In the genomic region with DNA sequence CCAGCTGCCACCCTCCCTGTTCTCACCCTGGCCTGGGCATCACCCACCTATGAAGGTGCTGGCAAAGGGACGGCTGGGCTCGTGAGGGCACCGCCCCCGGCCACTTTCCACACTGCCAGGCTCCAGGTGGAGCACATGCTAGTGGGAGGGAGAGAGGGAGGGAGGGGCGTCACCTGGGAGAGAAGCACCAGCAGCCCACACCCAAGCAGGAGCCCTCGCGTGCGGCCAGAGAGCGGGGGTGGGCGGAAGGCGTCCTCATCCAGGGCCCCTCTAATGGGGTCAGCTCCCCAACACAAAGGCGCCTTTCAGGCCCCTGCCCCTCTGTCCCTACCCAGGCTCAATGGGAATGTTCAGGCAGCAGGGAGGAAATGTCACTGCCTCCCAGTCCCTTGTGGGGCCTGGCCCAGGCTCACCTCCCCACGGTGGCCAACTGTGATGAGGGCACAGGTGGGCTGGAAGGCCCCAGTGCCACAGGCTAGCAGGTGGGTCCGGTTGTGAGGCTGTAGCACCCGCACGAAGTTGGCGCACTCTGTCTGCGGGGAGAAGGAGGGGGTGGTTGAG, we compare ENCODE assay signal across 25 cellular contexts. TPM values are rescaled to one million over a fixed set of nuclear protein-coding genes. Genes with fewer than 3 reads are reported as not detected.
"Had no signal": no experiment of that assay in that cellular context is flagged by ENCODE, and none has a peak within 500 bp of the region (broad histone marks: within the 10 kb centered on the region; RNA-seq: fewer than 3 reads in every experiment).

No MANE protein-coding gene starts in this region.

- H3K4me3 ChIP-seq: smooth muscle cell, thoracic aorta had no signal

- H3K4me3 Mint-ChIP-seq: activated naive CD4-positive, alpha-beta T cell treated with anti-CD3 and anti-CD28 coated beads, Interleukin-2, amount 10 ng/mL, durations not matched to agents 7 days and 5 days; activated T-cell treated with anti-CD3 and anti-CD28 coated beads, Interleukin-2, amount 50 U/mL, for 24 hours; brain; memory B cell; nephron progenitor cell; stimulated activated naive B cell treated with anti-CD40 and anti-IgM and Interleukin-4, amounts not matched to agents 10 μg/mL and 1 μg/mL and 100 μg/mL, for 72 hours had no signal

- H3K9me3 ChIP-seq: thoracic aorta had no signal

- H3K4me2 ChIP-seq: smooth muscle cell had no signal

- ATAC-seq: sciatic nerve; stimulated activated naive B cell treated with anti-CD40 and anti-IgM and Interleukin-4, amounts not matched to agents 10 μg/mL and 1 μg/mL and 100 μg/mL, for 72 hours had no signal

- H3K27ac Mint-ChIP-seq: activated naive CD4-positive, alpha-beta T cell treated with anti-CD3 and anti-CD28 coated beads, Interleukin-2, amount 10 ng/mL, durations not matched to agents 7 days and 5 days; activated T-cell treated with anti-CD3 and anti-CD28 coated beads, Interleukin-2, amount 50 U/mL, for 24 hours; activated T-helper 2 cell treated with anti-CD3 and anti-CD28 coated beads, Interferon-gamma antibody, Interleukin-2, Interleukin-4, amounts not matched to agents 10 μg/mL and 5 μg/mL and 100 μg/mL, durations not matched to agents 14 hours and 24 hours and 36 hours; memory B cell; nephron progenitor cell; stimulated activated naive B cell treated with anti-CD40 and anti-IgM and Interleukin-4, amounts not matched to agents 10 μg/mL and 1 μg/mL and 100 μg/mL, for 72 hours had no signal

- H3K27me3 Mint-ChIP-seq: activated T-cell treated with anti-CD3 and anti-CD28 coated beads, Interleukin-2, amount 50 U/mL, for 24 hours; brain had no signal

- H3K27ac ChIP-seq: thoracic aorta had no signal

- DNase-seq: activated CD4-positive, alpha-beta T cell treated with anti-CD3 and anti-CD28 coated beads for 1 hour; activated CD4-positive, alpha-beta T cell treated with anti-CD3 and anti-CD28 coated beads, Interleukin-2, amount 50 U/mL, for 1 hour; activated naive CD4-positive, alpha-beta T cell treated with anti-CD3 and anti-CD28 coated beads, Interleukin-2, amount 10 ng/mL, durations not matched to agents 7 days and 5 days; activated T-cell treated with anti-CD3 and anti-CD28 coated beads, Interleukin-2, amount 50 U/mL, for 24 hours; anterior cingulate cortex; central memory CD4-positive, alpha-beta T cell; dermis blood vessel endothelial cell; effector CD8-positive, alpha-beta T cell; erythroblast; foreskin fibroblast; hippocampal formation; nephron progenitor cell; nucleus accumbens; stimulated activated CD4-positive, alpha-beta T cell treated with anti-CD3 and anti-CD28 coated beads, Interleukin-2, amount 100 ng/mL, for 48 hours; stimulated activated CD8-positive, alpha-beta memory T cell treated with anti-CD3 and anti-CD28 coated beads, Interleukin-4, amount 100 ng/mL, for 48 hours; stimulated activated naive B cell treated with anti-CD40 and anti-IgM and Interleukin-4, amounts not matched to agents 10 μg/mL and 1 μg/mL and 100 μg/mL, for 72 hours; T-helper 9 cell had no signal

- H3K36me3 ChIP-seq: thoracic aorta had no signal

- H3K9me3 Mint-ChIP-seq: activated naive CD4-positive, alpha-beta T cell treated with anti-CD3 and anti-CD28 coated beads, Interleukin-2, amount 10 ng/mL, durations not matched to agents 7 days and 5 days; activated T-cell treated with anti-CD3 and anti-CD28 coated beads, Interleukin-2, amount 50 U/mL, for 24 hours; activated T-helper 2 cell treated with anti-CD3 and anti-CD28 coated beads, Interferon-gamma antibody, Interleukin-2, Interleukin-4, amounts not matched to agents 10 μg/mL and 5 μg/mL and 100 μg/mL, durations not matched to agents 14 hours and 24 hours and 36 hours; brain; memory B cell; nephron progenitor cell; stimulated activated naive B cell treated with anti-CD40 and anti-IgM and Interleukin-4, amounts not matched to agents 10 μg/mL and 1 μg/mL and 100 μg/mL, for 72 hours had no signal

- H3K36me3 Mint-ChIP-seq: activated naive CD4-positive, alpha-beta T cell treated with anti-CD3 and anti-CD28 coated beads, Interleukin-2, amount 10 ng/mL, durations not matched to agents 7 days and 5 days; brain; memory B cell; stimulated activated naive B cell treated with anti-CD40 and anti-IgM and Interleukin-4, amounts not matched to agents 10 μg/mL and 1 μg/mL and 100 μg/mL, for 72 hours had no signal

RNA-seq across cellular contexts. Expression of a gene that starts 3.1 kb away (rescaled TPM):
- total RNA-seq: T-helper 1 cell treated with Interleukin-12 subunit alpha and Interleukin-12 subunit beta and Interleukin-4 antibody, amounts not matched to agents 30 ng/mL and 1 ng/mL, for 36 hours had no signal

RNA-seq across cellular contexts. Expression of a gene that starts 12.0 kb away (rescaled TPM):
- total RNA-seq: dermis blood vessel endothelial cell, glomerular endothelial cell had no signal
